34 cellular contexts compared by ENCODE assay signal in genomic region chr3:7744850-7745249, GRCh38.
"Had no signal": no experiment of that assay in that cellular context is flagged by ENCODE, and none has a peak within 500 bp of the region (broad histone marks: within the 10 kb centered on the region; RNA-seq: fewer than 3 reads in every experiment).

No MANE protein-coding gene starts in this region.

- H3K9me3 Mint-ChIP-seq: activated CD4-positive, alpha-beta memory T cell treated with anti-CD3 and anti-CD28 coated beads for 36 hours; activated CD4-positive, alpha-beta T cell treated with anti-CD3 and anti-CD28 coated beads, Interleukin-2, amount 10 ng/mL, durations not matched to agents 24 days and 14 days; activated naive CD4-positive, alpha-beta T cell treated with anti-CD3 and anti-CD28 coated beads, Interleukin-2, amount 10 ng/mL, durations not matched to agents 7 days and 5 days; activated T-cell treated with anti-CD3 and anti-CD28 coated beads, Interleukin-2, amount 50 U/mL, for 24 hours; neural crest cell had no signal

- H3K36me3 ChIP-seq: heart left ventricle, pancreas, prostate gland, thyroid gland, upper lobe of left lung had no signal

- H3K4me1 ChIP-seq: heart left ventricle, pancreas, prostate gland, thyroid gland, upper lobe of left lung had no signal

- H3K9me3 ChIP-seq: heart left ventricle, pancreas, prostate gland, thyroid gland, upper lobe of left lung had no signal

- H3K36me3 Mint-ChIP-seq: activated CD4-positive, alpha-beta memory T cell treated with anti-CD3 and anti-CD28 coated beads for 36 hours; activated naive CD4-positive, alpha-beta T cell treated with anti-CD3 and anti-CD28 coated beads, Interleukin-2, amount 10 ng/mL, durations not matched to agents 7 days and 5 days; immature natural killer cell; mesothelial cell of epicardium; naive B cell had no signal

- H3K27me3 ChIP-seq: heart left ventricle, pancreas, thyroid gland, upper lobe of left lung had no signal

- H3K27ac Mint-ChIP-seq: activated CD4-positive, alpha-beta memory T cell treated with anti-CD3 and anti-CD28 coated beads for 36 hours; activated CD4-positive, alpha-beta T cell treated with anti-CD3 and anti-CD28 coated beads, Interleukin-2, amount 10 ng/mL, durations not matched to agents 24 days and 14 days; activated naive CD4-positive, alpha-beta T cell treated with anti-CD3 and anti-CD28 coated beads, Interleukin-2, amount 10 ng/mL, durations not matched to agents 7 days and 5 days; activated T-cell treated with anti-CD3 and anti-CD28 coated beads, Interleukin-2, amount 50 U/mL, for 24 hours; effector memory CD8-positive, alpha-beta T cell; immature natural killer cell; mesothelial cell of epicardium; naive B cell; stimulated activated naive CD8-positive, alpha-beta T cell treated with anti-CD3 and anti-CD28 coated beads, Interleukin-15, amount 100 ng/mL, for 72 hours had no signal

- H3K27me3 Mint-ChIP-seq: activated CD4-positive, alpha-beta memory T cell treated with anti-CD3 and anti-CD28 coated beads for 36 hours; activated CD4-positive, alpha-beta T cell treated with anti-CD3 and anti-CD28 coated beads, Interleukin-2, amount 10 ng/mL, durations not matched to agents 24 days and 14 days; activated naive CD4-positive, alpha-beta T cell treated with anti-CD3 and anti-CD28 coated beads, Interleukin-2, amount 10 ng/mL, durations not matched to agents 7 days and 5 days; activated T-cell treated with anti-CD3 and anti-CD28 coated beads, Interleukin-2, amount 50 U/mL, for 24 hours; naive B cell had no signal

- DNase-seq: activated CD4-positive, alpha-beta memory T cell treated with anti-CD3 and anti-CD28 coated beads for 36 hours; activated CD4-positive, alpha-beta T cell treated with anti-CD3 and anti-CD28 coated beads, Interleukin-2, amount 10 ng/mL, durations not matched to agents 24 days and 14 days; activated CD4-positive, CD25-positive, alpha-beta regulatory T cell treated with anti-CD3 and anti-CD28 coated beads, Interleukin-2, amount 50 U/mL, for 72 hours; activated CD8-positive, alpha-beta memory T cell treated with anti-CD3 and anti-CD28 coated beads, Interleukin-2, amount 50 U/mL, for 48 hours; activated gamma-delta T cell; activated naive CD4-positive, alpha-beta T cell treated with anti-CD3 and anti-CD28 coated beads, Interleukin-2, amount 10 ng/mL, durations not matched to agents 7 days and 5 days; activated T-cell treated with anti-CD3 and anti-CD28 coated beads, Interleukin-2, amount 50 U/mL, for 24 hours; amniotic stem cell; caudate nucleus; cortex of kidney; effector memory CD8-positive, alpha-beta T cell; erythroblast; foreskin fibroblast; heart left ventricle; hypothalamus; immature natural killer cell; kidney; left colon; mammary epithelial cell; naive B cell; nucleus accumbens; pancreas; retina; stimulated activated CD4-positive, alpha-beta T cell treated with anti-CD3 and anti-CD28 coated beads, Interleukin-12 subunit alpha, Interleukin-12 subunit beta, amount 100 ng/mL, for 4 hours; stimulated activated CD4-positive, alpha-beta T cell treated with anti-CD3 and anti-CD28 coated beads, Interleukin-4, amount 100 ng/mL, for 1 hour; stimulated activated naive CD8-positive, alpha-beta T cell treated with anti-CD3 and anti-CD28 coated beads, Interleukin-15, amount 100 ng/mL, for 72 hours; substantia nigra; thyroid gland; upper lobe of left lung had no signal

- ATAC-seq: effector memory CD8-positive, alpha-beta T cell; heart left ventricle; left colon; pancreas; sciatic nerve; stimulated activated naive CD8-positive, alpha-beta T cell treated with anti-CD3 and anti-CD28 coated beads, Interleukin-15, amount 100 ng/mL, for 72 hours had no signal

- H3K4me3 Mint-ChIP-seq: activated CD4-positive, alpha-beta memory T cell treated with anti-CD3 and anti-CD28 coated beads for 36 hours; activated CD4-positive, alpha-beta T cell treated with anti-CD3 and anti-CD28 coated beads, Interleukin-2, amount 10 ng/mL, durations not matched to agents 24 days and 14 days; activated naive CD4-positive, alpha-beta T cell treated with anti-CD3 and anti-CD28 coated beads, Interleukin-2, amount 10 ng/mL, durations not matched to agents 7 days and 5 days; activated T-cell treated with anti-CD3 and anti-CD28 coated beads, Interleukin-2, amount 50 U/mL, for 24 hours; effector memory CD8-positive, alpha-beta T cell; immature natural killer cell; mesothelial cell of epicardium; naive B cell; neural crest cell; stimulated activated naive CD8-positive, alpha-beta T cell treated with anti-CD3 and anti-CD28 coated beads, Interleukin-15, amount 100 ng/mL, for 72 hours had no signal

- H3K4me3 ChIP-seq: heart left ventricle, pancreas, prostate gland, skin epidermis, thyroid gland, upper lobe of left lung had no signal

- H3K4me1 Mint-ChIP-seq: activated CD4-positive, alpha-beta T cell treated with anti-CD3 and anti-CD28 coated beads, Interleukin-2, amount 10 ng/mL, durations not matched to agents 24 days and 14 days; activated naive CD4-positive, alpha-beta T cell treated with anti-CD3 and anti-CD28 coated beads, Interleukin-2, amount 10 ng/mL, durations not matched to agents 7 days and 5 days; immature natural killer cell; mesothelial cell of epicardium; naive B cell; neural crest cell; stimulated activated naive CD8-positive, alpha-beta T cell treated with anti-CD3 and anti-CD28 coated beads, Interleukin-15, amount 100 ng/mL, for 72 hours had no signal

- H3K27ac ChIP-seq: heart left ventricle, pancreas, prostate gland, skin epidermis, thyroid gland, upper lobe of left lung had no signal
